9 cellular contexts compared by ENCODE assay signal in genomic region chr15:69074843-69075224, GRCh38.
DNase-seq lines count a peak whose midpoint lies in the region; ATAC-seq and TF ChIP-seq lines count a peak whose summit lies in the region.
"Had no signal": no experiment of that assay in that cellular context is flagged by ENCODE, and none has a peak within 500 bp of the region (broad histone marks: within the 10 kb centered on the region; RNA-seq: fewer than 3 reads in every experiment).

No MANE protein-coding gene starts in this region.

- no peak overlapping the region for H3K9ac ChIP-seq in neural progenitor cell

- H3F3A ChIP-seq in neural progenitor cell (ENCODE audit: low read depth) = peaks cover 8% of the 10 kb centered on the region

- peak overlapping the region; percentile 63 for H3K4me3 ChIP-seq in epithelial cell of esophagus (ENCODE audit: low read length)
- peak overlapping the region; percentile 69 for H3K4me3 ChIP-seq in neural progenitor cell

- no peaks in the 10 kb centered on the region for H3K9me3 ChIP-seq in neural progenitor cell (ENCODE audit: low read depth)

- ATAC-seq in HG03354 (IDR thresholded peaks at IDR 0.05; ENCODE audit: poor library complexity, severe bottlenecking, unreplicated experiment) (no peak), GM21515 (IDR thresholded peaks at IDR 0.05; ENCODE audit: unreplicated experiment) (no peak)

- no TSS peak for BruUV-seq in Calu3 (replicated peaks; lab: Mats Ljungman, UMichigan)

- H3K9me3 Mint-ChIP-seq in Calu3 (ENCODE audit: low read depth, unreplicated experiment) (no peaks in the 10 kb centered on the region), neural progenitor cell (peaks cover 2% of the 10 kb centered on the region)

- H3K27me3 Mint-ChIP-seq in Calu3 (ENCODE audit: unreplicated experiment) = peaks cover 31% of the 10 kb centered on the region
- peaks cover 15% of the 10 kb centered on the region for H3K27me3 Mint-ChIP-seq in neural progenitor cell (ENCODE audit: insufficient read depth, low read depth)

- CTCF ChIA-PET in Calu3 (lab: Charles Lee) = no interaction called here

- H3K27ac Mint-ChIP-seq in Calu3 (ENCODE audit: unreplicated experiment) (peak overlapping the region; percentile 21), neural progenitor cell (peak overlapping the region; percentile 40)

- peaks cover 19% of the 10 kb centered on the region for H3K4me1 ChIP-seq in neural progenitor cell

- H3K36me3 Mint-ChIP-seq in Calu3 (ENCODE audit: insufficient read depth, unreplicated experiment) (peaks cover 15% of the 10 kb centered on the region), neural progenitor cell (peaks cover 2% of the 10 kb centered on the region)

- intact Hi-C loops in Calu3 (cut with micrococcal nuclease; ENCODE audit: unreplicated experiment) = no loop called here

- no peaks in the 10 kb centered on the region for H3K79me2 ChIP-seq in neural progenitor cell (ENCODE audit: low read depth)

- H4K20me1 ChIP-seq in neural progenitor cell (ENCODE audit: low read depth) = no peaks in the 10 kb centered on the region

- H3K4me2 ChIP-seq in neural progenitor cell = peak overlapping the region; percentile 97

- H2AFZ ChIP-seq in neural progenitor cell (replicated peaks) = peak overlapping the region; percentile 93

- H3K36me3 ChIP-seq in neural progenitor cell = no peaks in the 10 kb centered on the region

- DNase-seq in Calu3 (no peak), NCI-H2227 treated with DMSO at 0.1 percent for 48 hours (lab: John Stamatoyannopoulos, UW) (peak; percentile 61), epithelial cell of esophagus (ENCODE audit: low read depth) (no peak), neural progenitor cell (ENCODE audit: low spot score) (peak; percentile 39), epidermal melanocyte (ENCODE audit: insufficient read length, low spot score) (no peak), NCI-H1048 (lab: John Stamatoyannopoulos, UW) (no peak)
- DNase-seq: MM.1S had no signal

- H3K27me3 ChIP-seq in neural progenitor cell = peaks cover 23% of the 10 kb centered on the region

- TF ChIP-seq CTCF in Calu3 (IDR thresholded peaks at IDR 0.05; ENCODE audit: unreplicated experiment) (no peak), epithelial cell of esophagus (IDR thresholded peaks at IDR 0.05; ENCODE audit: insufficient read depth, low read depth, low read length, missing control alignments) (no peak), neural progenitor cell (IDR thresholded peaks at IDR 0.05) (no peak)

- H3K4me3 Mint-ChIP-seq in Calu3 (ENCODE audit: low read depth, unreplicated experiment) (peak overlapping the region; percentile 82), neural progenitor cell (peak overlapping the region; percentile 84)

- H3K4me1 Mint-ChIP-seq in Calu3 (ENCODE audit: low read depth, unreplicated experiment) (peaks cover 9% of the 10 kb centered on the region), neural progenitor cell (peaks cover 12% of the 10 kb centered on the region)

- H3K27ac ChIP-seq in neural progenitor cell = no peak overlapping the region

Comparison
In these comparisons a context has a peak if more than half of its experiments do, and no peak if none do; other contexts are left out.
1. DNase-seq: peak in NCI-H2227 treated with DMSO at 0.1 percent for 48 hours (single experiment) and neural progenitor cell (single experiment); none in Calu3 (single experiment), epithelial cell of esophagus (single experiment), epidermal melanocyte (single experiment) and NCI-H1048 (single experiment).